13 cellular contexts compared by ENCODE assay signal in the genomic region with DNA sequence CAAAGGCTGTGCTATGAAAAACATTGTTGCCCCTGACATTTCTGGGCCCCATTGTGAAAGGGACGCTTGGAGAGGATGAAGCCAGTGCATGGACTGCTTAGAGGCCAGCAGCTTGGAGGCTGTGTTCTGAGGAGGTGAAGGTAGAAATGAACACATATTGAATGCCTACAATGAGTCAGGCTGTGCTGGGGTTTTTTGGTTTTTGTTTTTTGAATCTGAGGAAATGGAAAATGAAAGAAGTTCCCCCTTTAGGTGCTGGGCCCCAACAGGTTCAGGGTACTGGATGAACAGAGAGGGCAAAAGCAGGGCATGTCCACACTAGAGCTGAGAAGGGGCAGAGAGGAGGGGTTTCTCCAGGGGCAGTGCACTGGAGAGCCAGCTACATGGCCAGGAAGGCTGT.
DNase-seq lines count a peak whose midpoint lies in the region; ATAC-seq and TF ChIP-seq lines count a peak whose summit lies in the region.
"Had no signal": no experiment of that assay in that cellular context is flagged by ENCODE, and none has a peak within 500 bp of the region (broad histone marks: within the 10 kb centered on the region; RNA-seq: fewer than 3 reads in every experiment).

No MANE protein-coding gene starts in this region.

- no peak for DNase-seq in DMS79 (lab: John Stamatoyannopoulos, UW)
- DNase-seq in NCI-H2107 (lab: John Stamatoyannopoulos, UW), result no peak
- DNase-seq in COLO829 (ENCODE audit: low spot score), result no peak
- DNase-seq in mesothelial cell of epicardium (ENCODE audit: low spot score in 2 of 2, unreplicated experiment in 2 of 2), result no peak
- DNase-seq: activated CD8-positive, alpha-beta memory T cell treated with anti-CD3 and anti-CD28 coated beads, Interleukin-2, amount 50 U/mL, for 48 hours; NCI-H774; sigmoid colon; uterus had no signal

- no peak overlapping the region for H3K27ac Mint-ChIP-seq in mesothelial cell of epicardium
- H3K27ac Mint-ChIP-seq: brain had no signal

- H3K4me3 Mint-ChIP-seq in mesothelial cell of epicardium, result no peak overlapping the region
- H3K4me3 Mint-ChIP-seq: brain had no signal

- peaks cover 21% of the 10 kb centered on the region for H3K9me3 Mint-ChIP-seq in mesothelial cell of epicardium

- no peaks in the 10 kb centered on the region for H3K4me1 Mint-ChIP-seq in mesothelial cell of epicardium
- H3K4me1 Mint-ChIP-seq: brain had no signal

- no peaks in the 10 kb centered on the region for H3K27me3 Mint-ChIP-seq in mesothelial cell of epicardium (ENCODE audit: low read depth)

- no peaks in the 10 kb centered on the region for H3K36me3 Mint-ChIP-seq in mesothelial cell of epicardium
- H3K36me3 Mint-ChIP-seq: brain had no signal

- no peak for TF ChIP-seq CTCF in mesothelial cell of epicardium (IDR thresholded peaks at IDR 0.05; ENCODE audit: unreplicated experiment)

- peak; percentile 88 for ATAC-seq in GM18519 (IDR thresholded peaks at IDR 0.05; ENCODE audit: low FRiP score, unreplicated experiment)
- peak; percentile 84 for ATAC-seq in GM19452 (IDR thresholded peaks at IDR 0.05; ENCODE audit: unreplicated experiment)
- ATAC-seq in HG02870 (IDR thresholded peaks at IDR 0.05; ENCODE audit: unreplicated experiment), result peak; percentile 85
- peak; percentile 75 for ATAC-seq in HG03521 (IDR thresholded peaks at IDR 0.05; ENCODE audit: unreplicated experiment)
